ENCODE assay signal across 8 cellular contexts in genomic region chr2:43178602-43179542, GRCh38.
DNase-seq lines count a peak whose midpoint lies in the region; ATAC-seq lines count a peak whose summit lies in the region.

No MANE protein-coding gene starts in this region.

- DNase-seq in SKM-1 (lab: John Stamatoyannopoulos, UW; ENCODE audit: unreplicated experiment) (peak; percentile 31), SKM-1 treated with dmso at 0.1 percent for 144 hours (lab: John Stamatoyannopoulos, UW; ENCODE audit: unreplicated experiment) (no peak), NCI-H510A treated with DMSO at 0.1 percent for 48 hours (lab: John Stamatoyannopoulos, UW) (peak; percentile 78), hepatic stellate cell (ENCODE audit: low spot score) (peak; percentile 63), retina (peak; percentile 74)

- no peak for ATAC-seq in HG03196 (IDR thresholded peaks at IDR 0.05; ENCODE audit: unreplicated experiment)
- ATAC-seq in HG03520 (IDR thresholded peaks at IDR 0.05; ENCODE audit: unreplicated experiment): no peak

- H3K27ac ChIP-seq in angular gyrus (ENCODE audit: low read depth, low read length): peak overlapping the region; percentile 63
